8 cellular contexts compared by ENCODE assay signal in the genomic region with DNA sequence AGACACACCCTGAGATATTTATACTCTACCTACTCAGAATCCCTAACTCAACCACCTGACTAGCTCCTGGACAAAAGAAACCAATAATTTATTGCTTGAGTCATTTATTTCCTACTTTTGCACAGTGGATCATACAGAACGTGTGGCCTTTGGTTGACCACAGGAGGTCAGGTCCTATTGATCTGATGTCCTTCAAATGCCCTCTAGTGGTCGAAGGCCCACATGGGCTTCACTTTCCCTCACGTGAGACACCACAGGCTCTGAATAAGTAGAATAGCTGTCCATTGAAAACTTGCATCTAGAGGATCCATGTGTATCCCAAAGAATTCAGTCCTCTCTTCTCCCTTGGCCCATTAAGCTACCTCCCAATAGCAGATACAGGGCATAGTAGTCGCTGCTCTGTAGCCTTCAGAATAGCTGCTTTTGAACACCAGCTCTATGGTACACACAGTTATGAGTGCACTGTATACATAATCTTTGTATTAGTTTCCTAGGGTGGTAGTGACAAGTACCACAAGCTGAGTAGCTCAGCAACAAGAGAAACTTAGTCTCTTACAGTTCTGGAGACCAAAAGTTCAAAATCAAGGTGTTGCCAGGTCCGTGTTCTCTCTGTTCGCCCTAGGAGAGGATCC.
DNase-seq lines count a peak whose midpoint lies in the region; ATAC-seq and TF ChIP-seq lines count a peak whose summit lies in the region.

No MANE protein-coding gene starts in this region.

- no peaks in the 10 kb centered on the region for H3K9me3 ChIP-seq in heart right ventricle
- no peaks in the 10 kb centered on the region for H3K9me3 ChIP-seq in right atrium auricular region
- no peaks in the 10 kb centered on the region for H3K9me3 ChIP-seq in body of pancreas
- H3K9me3 ChIP-seq in vagina = no peaks in the 10 kb centered on the region

- TF ChIP-seq POLR2A in NB4 (IDR thresholded peaks at IDR 0.05; ENCODE audit: extremely low read depth, insufficient read length) (no peak), body of pancreas (IDR thresholded peaks at IDR 0.05) (no peak), vagina (IDR thresholded peaks at IDR 0.05) (no peak)

- H3K27me3 ChIP-seq in heart right ventricle = peaks cover 0 to 4% (median 0%) of the 10 kb centered on the region in 7 donors
- H3K27me3 ChIP-seq in right atrium auricular region = no peaks in the 10 kb centered on the region
- no peaks in the 10 kb centered on the region for H3K27me3 ChIP-seq in body of pancreas
- H3K27me3 ChIP-seq in vagina = no peaks in the 10 kb centered on the region

- intact Hi-C loops in heart right ventricle (cut with DNase I) (no loop called here), body of pancreas (cut with DNase I) (no loop called here), vagina (cut with DNase I) (no loop called here)

- 43 to 44% methylated on average over 6 of the region's 6 CpGs for WGBS in heart right ventricle, 2 donors
- 41 to 45% methylated on average over 6 of the region's 6 CpGs for WGBS in body of pancreas, 2 donors

- DNase-seq in heart right ventricle (no peak), right atrium auricular region (ENCODE audit: low spot score) (no peak), H4 (ENCODE audit: low spot score) (peak; percentile 4), NB4 (ENCODE audit: low read depth) (peak; percentile 78), body of pancreas (peak; percentile 17 to 47 (median 30)), myocyte (ENCODE audit: low read depth) (peak; percentile 8), vagina (ENCODE audit: extremely low spot score in 2 of 2) (no peak), DMS79 (lab: John Stamatoyannopoulos, UW) (no peak)

- H3K27ac ChIP-seq in heart right ventricle = no peak overlapping the region
- H3K27ac ChIP-seq in right atrium auricular region = no peak overlapping the region
- H3K27ac ChIP-seq in body of pancreas = no peak overlapping the region
- H3K27ac ChIP-seq in vagina = no peak overlapping the region

- ATAC-seq in heart right ventricle = no peak
- no peak for ATAC-seq in body of pancreas

- H3K36me3 ChIP-seq in heart right ventricle (no peaks in the 10 kb centered on the region), right atrium auricular region (no peaks in the 10 kb centered on the region), body of pancreas (replicated peaks in 1 of 2; ENCODE audit: insufficient read depth in 1 of 2, low read depth in 2 of 2) (no peaks in the 10 kb centered on the region), vagina (no peaks in the 10 kb centered on the region)

- H3K4me1 ChIP-seq in heart right ventricle (no peaks in the 10 kb centered on the region), right atrium auricular region (no peaks in the 10 kb centered on the region), body of pancreas (no peaks in the 10 kb centered on the region), vagina (no peaks in the 10 kb centered on the region)

- peak in 6 of 9 donors; percentile 22 to 46 (median 29) for TF ChIP-seq CTCF in heart right ventricle (IDR thresholded peaks at IDR 0.05)
- peak in 1 of 2 donors; percentile 38 for TF ChIP-seq CTCF in right atrium auricular region (IDR thresholded peaks at IDR 0.05)
- TF ChIP-seq CTCF in NB4 (IDR thresholded peaks at IDR 0.05; ENCODE audit: low read depth, low read length) = peak; percentile 99
- peak in 5 of 7 experiments; percentile 5 to 32 (median 24) for TF ChIP-seq CTCF in body of pancreas (IDR thresholded peaks at IDR 0.05)
- peak in 1 of 3 experiments; percentile 14 for TF ChIP-seq CTCF in vagina (IDR thresholded peaks at IDR 0.05)

- H3K4me3 ChIP-seq in heart right ventricle (no peak overlapping the region), right atrium auricular region (no peak overlapping the region), NB4 (ENCODE audit: low read depth, low read length) (no peak overlapping the region), body of pancreas (no peak overlapping the region), vagina (no peak overlapping the region)

Comparison
In these comparisons a context has a peak if more than half of its experiments do, and no peak if none do; other contexts are left out.
1. DNase-seq: peak in H4 (single experiment), NB4 (single experiment), body of pancreas (4 of 4) and myocyte (single experiment); none in heart right ventricle (0 of 2), right atrium auricular region (single experiment), vagina (0 of 2) and DMS79 (single experiment).